In the genomic region with DNA sequence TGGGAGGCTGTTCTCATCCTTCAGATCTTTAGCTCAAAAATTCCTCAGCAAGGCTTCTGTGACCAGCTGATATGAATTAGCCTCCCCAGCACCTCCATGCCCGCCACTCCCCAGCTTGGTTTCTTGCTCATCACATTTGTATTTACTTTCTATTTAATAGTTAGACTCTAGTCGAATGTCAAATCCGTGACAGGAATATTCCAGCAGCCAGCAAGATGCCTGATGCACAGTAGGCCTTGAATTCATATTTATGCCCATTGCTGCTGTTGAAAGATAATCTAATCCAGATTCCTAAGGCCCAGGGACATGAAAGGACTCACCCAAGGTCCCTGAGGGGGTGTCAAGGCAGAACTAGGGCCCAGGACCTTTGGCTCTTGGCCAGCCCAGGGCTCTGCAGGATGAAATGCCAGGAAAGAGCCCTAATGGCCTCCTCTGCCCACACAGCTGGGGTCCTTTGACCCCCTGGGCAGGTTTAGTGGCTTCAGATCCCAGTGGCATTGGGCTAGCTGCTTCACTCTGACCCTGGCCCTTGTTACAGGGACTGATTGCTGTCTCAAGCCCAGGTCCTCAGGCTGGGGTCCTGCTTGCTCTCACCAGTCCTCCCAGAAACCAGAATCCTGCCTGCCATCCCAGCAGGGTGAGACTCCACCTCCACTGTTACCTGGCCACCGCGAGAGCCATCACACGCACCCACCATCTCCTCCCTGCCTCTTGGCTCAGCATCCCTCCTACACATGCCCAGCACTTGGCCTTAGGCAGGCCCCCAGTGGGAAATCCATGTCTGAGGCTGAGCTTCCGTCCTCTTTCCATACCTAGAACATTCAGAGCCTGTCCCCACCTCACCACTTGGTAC, we compare ENCODE assay signal across 1 cellular context.
TF ChIP-seq lines count a peak whose summit lies in the region.

No MANE protein-coding gene starts in this region.

TF ChIP-seq in IMR-90, 13 proteins besides CTCF, POLR2A, EP300 and RAD21 (continued from another document):
- no peak for TF ChIP-seq RFX5 (IDR thresholded peaks at IDR 0.05; ENCODE audit: low read depth, low read length)
- no peak for TF ChIP-seq SMC3 (IDR thresholded peaks at IDR 0.05; ENCODE audit: low read depth, low read length)
- TF ChIP-seq CHD1 (IDR thresholded peaks at IDR 0.05; ENCODE audit: low read depth, low read length): no peak
- TF ChIP-seq, protein P1, sequence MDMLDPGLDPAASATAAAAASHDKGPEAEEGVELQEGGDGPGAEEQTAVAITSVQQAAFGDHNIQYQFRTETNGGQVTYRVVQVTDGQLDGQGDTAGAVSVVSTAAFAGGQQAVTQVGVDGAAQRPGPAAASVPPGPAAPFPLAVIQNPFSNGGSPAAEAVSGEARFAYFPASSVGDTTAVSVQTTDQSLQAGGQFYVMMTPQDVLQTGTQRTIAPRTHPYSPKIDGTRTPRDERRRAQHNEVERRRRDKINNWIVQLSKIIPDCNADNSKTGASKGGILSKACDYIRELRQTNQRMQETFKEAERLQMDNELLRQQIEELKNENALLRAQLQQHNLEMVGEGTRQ (IDR thresholded peaks at IDR 0.05; ENCODE audit: low read depth, low read length): no peak
- TF ChIP-seq, protein P2, sequence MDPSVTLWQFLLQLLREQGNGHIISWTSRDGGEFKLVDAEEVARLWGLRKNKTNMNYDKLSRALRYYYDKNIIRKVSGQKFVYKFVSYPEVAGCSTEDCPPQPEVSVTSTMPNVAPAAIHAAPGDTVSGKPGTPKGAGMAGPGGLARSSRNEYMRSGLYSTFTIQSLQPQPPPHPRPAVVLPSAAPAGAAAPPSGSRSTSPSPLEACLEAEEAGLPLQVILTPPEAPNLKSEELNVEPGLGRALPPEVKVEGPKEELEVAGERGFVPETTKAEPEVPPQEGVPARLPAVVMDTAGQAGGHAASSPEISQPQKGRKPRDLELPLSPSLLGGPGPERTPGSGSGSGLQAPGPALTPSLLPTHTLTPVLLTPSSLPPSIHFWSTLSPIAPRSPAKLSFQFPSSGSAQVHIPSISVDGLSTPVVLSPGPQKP (IDR thresholded peaks at IDR 0.05; ENCODE audit: borderline replicate concordance, low read depth, low read length): no peak
- TF ChIP-seq CEBPB (IDR thresholded peaks at IDR 0.05; ENCODE audit: low read depth, low read length): no peak
- no peak for TF ChIP-seq NFE2L2 (IDR thresholded peaks at IDR 0.05; ENCODE audit: low read depth, low read length)
- TF ChIP-seq MAZ (IDR thresholded peaks at IDR 0.05; ENCODE audit: borderline replicate concordance, low read depth, low read length): no peak
- TF ChIP-seq BHLHE40 (IDR thresholded peaks at IDR 0.05; ENCODE audit: low read depth, low read length): no peak
